21 cellular contexts compared by ENCODE assay signal in the genomic region with DNA sequence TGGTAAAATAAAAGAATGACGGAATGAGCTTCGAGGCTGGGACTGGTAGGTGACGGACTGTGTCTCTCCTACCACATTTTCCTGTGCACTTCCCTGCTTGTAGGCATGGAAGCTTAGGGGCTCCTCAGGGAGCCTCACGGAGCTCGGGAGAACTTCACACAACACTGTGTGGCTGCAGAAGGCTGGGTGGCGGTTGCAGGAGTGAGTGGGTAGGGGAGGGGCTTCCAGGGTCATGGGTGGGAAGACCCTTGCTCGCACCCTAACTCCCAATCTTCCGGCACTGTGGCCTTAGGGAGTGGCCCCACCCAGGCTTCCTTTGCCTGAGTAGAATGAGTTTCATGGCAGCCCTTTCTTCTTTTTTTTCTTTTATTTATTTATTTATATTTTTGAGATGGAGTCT.
DNase-seq lines count a peak whose midpoint lies in the region; ATAC-seq, FAIRE-seq and TF ChIP-seq lines count a peak whose summit lies in the region.
"Had no signal": no experiment of that assay in that cellular context is flagged by ENCODE, and none has a peak within 500 bp of the region (broad histone marks: within the 10 kb centered on the region; RNA-seq: fewer than 3 reads in every experiment).

No MANE protein-coding gene starts in this region.

- no peak overlapping the region for H3K4me3 ChIP-seq in RWPE2 (ENCODE audit: severe bottlenecking)
- no peak overlapping the region for H3K4me3 ChIP-seq in esophagus squamous epithelium
- no peak overlapping the region for H3K4me3 ChIP-seq in pancreas
- H3K4me3 ChIP-seq: A549, BLaER1, GM12878, K562 had no signal

- H3K9me3 ChIP-seq in RWPE2 (ENCODE audit: severe bottlenecking) (peaks cover 7% of the 10 kb centered on the region), esophagus squamous epithelium (peaks cover 0 to 8% (median 5%) of the 10 kb centered on the region in 3 donors), pancreas (no peaks in the 10 kb centered on the region)
- H3K9me3 ChIP-seq: BLaER1 had no signal

- no peak for TF ChIP-seq POLR2A in esophagus squamous epithelium (IDR thresholded peaks at IDR 0.05)

- DNase-seq in RWPE2 (ENCODE audit: low spot score) (no peak), esophagus squamous epithelium (lab: John Stamatoyannopoulos, UW) (no peak), pancreas (peak in 1 of 6 donors; percentile 46), posterior vena cava (ENCODE audit: low spot score) (no peak), GM19239 (ENCODE audit: insufficient read length, low spot score) (no peak)
- DNase-seq: CD8-positive, alpha-beta memory T cell; EL; GOT3; NCI-H1105 treated with DMSO at 0.1 percent for 48 hours; NCI-H1694 treated with DMSO at 0.1 percent for 48 hours; NCI-H2107; NCI-H510A; NCI-H82 had no signal

- FAIRE-seq in pancreas (lab: Jason Lieb, UNC) (no peak), GM19239 (lab: Jason Lieb, UNC) (no peak)
- FAIRE-seq: A549, GM12878, K562 had no signal

- no peaks in the 10 kb centered on the region for H3K36me3 ChIP-seq in RWPE2 (ENCODE audit: low read depth)
- H3K36me3 ChIP-seq in esophagus squamous epithelium, result no peaks in the 10 kb centered on the region
- H3K36me3 ChIP-seq in pancreas, result no peaks in the 10 kb centered on the region
- H3K36me3 ChIP-seq: BLaER1 had no signal

- peaks cover 53% of the 10 kb centered on the region for H3K4me1 ChIP-seq in RWPE2 (ENCODE audit: insufficient read depth, poor library complexity, severe bottlenecking)
- peaks cover 0 to 43% (median 24%) of the 10 kb centered on the region in 3 donors for H3K4me1 ChIP-seq in esophagus squamous epithelium
- peaks cover 34 to 39% (median 35%) of the 10 kb centered on the region in 3 donors for H3K4me1 ChIP-seq in pancreas
- H3K4me1 ChIP-seq: BLaER1 had no signal

- 79 to 84% methylated on average over 6 of the region's 8 CpGs for WGBS in esophagus squamous epithelium, 2 donors
- WGBS in pancreas, 2 donors, result 70 to 74% methylated on average over 8 of the region's 8 CpGs

- H3K27ac ChIP-seq in 22Rv1 (peak overlapping the region; percentile 58), RWPE2 (ENCODE audit: poor library complexity, severe bottlenecking) (peak overlapping the region; percentile 94), esophagus squamous epithelium (peak overlapping the region; percentile 56 to 84 (median 72)), pancreas (peak overlapping the region in 3 of 4 donors; percentile 76 to 85 (median 83))
- H3K27ac ChIP-seq: BLaER1 had no signal

- no peaks in the 10 kb centered on the region for H3K27me3 ChIP-seq in RWPE2 (ENCODE audit: insufficient read depth, poor library complexity, severe bottlenecking)
- peaks cover 0 to 63% (median 0%) of the 10 kb centered on the region in 4 donors for H3K27me3 ChIP-seq in esophagus squamous epithelium
- H3K27me3 ChIP-seq in pancreas, result no peaks in the 10 kb centered on the region
- H3K27me3 ChIP-seq: BLaER1 had no signal

- intact Hi-C loops in esophagus squamous epithelium (cut with DNase I) (no loop called here), pancreas (cut with DNase I) (no loop called here), posterior vena cava (cut with DNase I) (loop anchor here in 1 of 2 donors (5.0 kb wide), 1 partner anchor 1268 kb away; no protein-coding TSS in a partner anchor)

- TF ChIP-seq CTCF in 22Rv1 (IDR thresholded peaks at IDR 0.05) (no peak), RWPE2 (IDR thresholded peaks at IDR 0.05; ENCODE audit: poor library complexity, severe bottlenecking) (no peak), esophagus squamous epithelium (IDR thresholded peaks at IDR 0.05) (no peak), pancreas (IDR thresholded peaks at IDR 0.05) (no peak)

- ATAC-seq in RWPE2 (ENCODE audit: low read depth) (no peak), pancreas (no peak), HG03469 (IDR thresholded peaks at IDR 0.05; ENCODE audit: unreplicated experiment) (no peak), GM21423 (IDR thresholded peaks at IDR 0.05; ENCODE audit: unreplicated experiment) (no peak)
- ATAC-seq: A549, GM12878, HCT116, K562 had no signal
